ENCODE assay signal across 34 cellular contexts in the genomic region with DNA sequence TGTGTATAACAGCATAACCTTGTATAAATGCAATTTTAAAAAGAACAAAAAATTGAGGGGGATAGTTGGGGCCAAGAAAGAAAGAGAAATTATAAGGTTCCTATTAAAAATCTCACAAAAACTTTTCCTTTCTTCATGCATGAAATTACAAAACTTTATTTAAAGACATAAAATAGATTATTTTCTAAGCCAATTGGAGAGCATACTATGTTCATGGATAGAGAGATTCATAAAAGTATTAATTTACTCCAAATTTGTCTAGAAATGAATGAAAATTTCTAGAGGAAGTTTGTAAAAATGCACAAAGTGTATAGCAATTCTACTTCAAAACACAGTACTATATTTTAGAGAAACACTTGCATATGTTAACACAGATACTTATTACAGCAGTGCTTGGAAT.
"Had no signal": no experiment of that assay in that cellular context is flagged by ENCODE, and none has a peak within 500 bp of the region (broad histone marks: within the 10 kb centered on the region; RNA-seq: fewer than 3 reads in every experiment).

No MANE protein-coding gene starts in this region.

- H3K4me1 ChIP-seq: adrenal gland, body of pancreas, breast epithelium had no signal

- ATAC-seq: activated naive CD4-positive, alpha-beta T cell treated with anti-CD3 and anti-CD28 coated beads, Interleukin-2, amount 50 U/mL, for 72 hours; activated naive CD8-positive, alpha-beta T cell treated with anti-CD3 and anti-CD28 coated beads, Interleukin-2, amount 50 U/mL, for 24 hours; activated T-cell treated with anti-CD3 and anti-CD28 coated beads, Interleukin-2, amount 50 U/mL, for 4 hours; activated T-cell treated with anti-CD3 and anti-CD28 coated beads, Interleukin-2, amount 50 U/mL, for 72 hours; activated T-helper 17 cell treated with anti-CD3 and anti-CD28 coated beads, Interleukin-2, amount 50 U/mL, for 72 hours; body of pancreas had no signal

- FAIRE-seq: astrocyte, bronchial epithelial cell had no signal

- H3K27me3 ChIP-seq: adrenal gland, ascending aorta, body of pancreas, brain microvascular endothelial cell, breast epithelium, cardiac muscle cell had no signal

- H3K9me3 ChIP-seq: adrenal gland, body of pancreas, breast epithelium had no signal

- DNase-seq: activated effector memory CD4-positive, alpha-beta T cell treated with anti-CD3 and anti-CD28 coated beads, Interleukin-2, amount 50 U/mL, for 16 hours; activated effector memory CD4-positive, alpha-beta T cell treated with Interleukin-2 at 50 U/mL for 16 hours; activated gamma-delta T cell; activated gamma-delta T cell treated with Interleukin-2 at 50 U/mL for 16 hours; activated naive CD4-positive, alpha-beta T cell; activated naive CD4-positive, alpha-beta T cell treated with anti-CD3 and anti-CD28 coated beads for 36 hours; activated naive CD4-positive, alpha-beta T cell treated with anti-CD3 and anti-CD28 coated beads, Interleukin-2, amount 10 ng/mL, durations not matched to agents 7 days and 5 days; activated naive CD4-positive, alpha-beta T cell treated with anti-CD3 and anti-CD28 coated beads, Interleukin-2, amount 50 U/mL, for 16 hours; activated naive CD4-positive, alpha-beta T cell treated with Interleukin-2 at 50 U/mL for 16 hours; activated naive CD8-positive, alpha-beta T cell treated with anti-CD3 and anti-CD28 coated beads for 36 hours; activated naive CD8-positive, alpha-beta T cell treated with anti-CD3 and anti-CD28 coated beads, Interleukin-2, amount 10 ng/mL, durations not matched to agents 7 days and 5 days; activated naive CD8-positive, alpha-beta T cell treated with anti-CD3 and anti-CD28 coated beads, Interleukin-2, amount 50 U/mL, for 24 hours; activated T-cell treated with anti-CD3 and anti-CD28 coated beads, Interleukin-2, amount 50 U/mL, for 1 hour; activated T-cell treated with anti-CD3 and anti-CD28 coated beads, Interleukin-2, amount 50 U/mL, for 24 hours; activated T-cell treated with anti-CD3 and anti-CD28 coated beads, Interleukin-2, amount 50 U/mL, for 4 hours; activated T-cell treated with anti-CD3 and anti-CD28 coated beads, Interleukin-2, amount 50 U/mL, for 48 hours; activated T-cell treated with anti-CD3 and anti-CD28 coated beads, Interleukin-2, amount 50 U/mL, for 72 hours; adrenal gland; amniotic stem cell; amygdala; anterior cingulate cortex; aorta; body of pancreas; brain microvascular endothelial cell; caudate nucleus; central memory CD4-positive, alpha-beta T cell; cerebellar nuclear complex had no signal

- H3K4me3 ChIP-seq: adrenal gland, ascending aorta, body of pancreas, breast epithelium, cardiac muscle cell had no signal

- H3K36me3 ChIP-seq: adrenal gland, ascending aorta, brain microvascular endothelial cell, cardiac muscle cell had no signal

- H3K27ac ChIP-seq: adrenal gland, ascending aorta, body of pancreas, brain microvascular endothelial cell, breast epithelium, cardiac muscle cell had no signal
